In genomic region chr6:5205877-5206840, GRCh38 we compare ENCODE assay signal across 1 cellular context.
A peak's percentile ranks its signal among the peaks of the same experiment; 100 is the strongest.
TF ChIP-seq lines count a peak whose summit lies in the region.

No MANE protein-coding gene starts in this region.

TF ChIP-seq in HepG2, 621 proteins besides CTCF, POLR2A, EP300 and RAD21 (continued from another document and continues in another):
- TF ChIP-seq, protein P1, sequence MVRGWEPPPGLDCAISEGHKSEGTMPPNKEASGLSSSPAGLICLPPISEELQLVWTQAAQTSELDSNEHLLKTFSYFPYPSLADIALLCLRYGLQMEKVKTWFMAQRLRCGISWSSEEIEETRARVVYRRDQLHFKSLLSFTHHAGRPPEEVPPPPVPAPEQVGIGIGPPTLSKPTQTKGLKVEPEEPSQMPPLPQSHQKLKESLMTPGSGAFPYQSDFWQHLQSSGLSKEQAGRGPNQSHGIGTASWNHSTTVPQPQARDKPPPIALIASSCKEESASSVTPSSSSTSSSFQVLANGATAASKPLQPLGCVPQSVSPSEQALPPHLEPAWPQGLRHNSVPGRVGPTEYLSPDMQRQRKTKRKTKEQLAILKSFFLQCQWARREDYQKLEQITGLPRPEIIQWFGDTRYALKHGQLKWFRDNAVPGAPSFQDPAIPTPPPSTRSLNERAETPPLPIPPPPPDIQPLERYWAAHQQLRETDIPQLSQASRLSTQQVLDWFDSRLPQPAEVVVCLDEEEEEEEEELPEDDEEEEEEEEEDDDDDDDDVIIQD (CRISPR knock-in tag; IDR thresholded peaks at IDR 0.05; ENCODE audit: low read depth) = peak; percentile 90
- TF ChIP-seq MTF1 (CRISPR knock-in tag; IDR thresholded peaks at IDR 0.05) = no peak
- TF ChIP-seq, protein P2, sequence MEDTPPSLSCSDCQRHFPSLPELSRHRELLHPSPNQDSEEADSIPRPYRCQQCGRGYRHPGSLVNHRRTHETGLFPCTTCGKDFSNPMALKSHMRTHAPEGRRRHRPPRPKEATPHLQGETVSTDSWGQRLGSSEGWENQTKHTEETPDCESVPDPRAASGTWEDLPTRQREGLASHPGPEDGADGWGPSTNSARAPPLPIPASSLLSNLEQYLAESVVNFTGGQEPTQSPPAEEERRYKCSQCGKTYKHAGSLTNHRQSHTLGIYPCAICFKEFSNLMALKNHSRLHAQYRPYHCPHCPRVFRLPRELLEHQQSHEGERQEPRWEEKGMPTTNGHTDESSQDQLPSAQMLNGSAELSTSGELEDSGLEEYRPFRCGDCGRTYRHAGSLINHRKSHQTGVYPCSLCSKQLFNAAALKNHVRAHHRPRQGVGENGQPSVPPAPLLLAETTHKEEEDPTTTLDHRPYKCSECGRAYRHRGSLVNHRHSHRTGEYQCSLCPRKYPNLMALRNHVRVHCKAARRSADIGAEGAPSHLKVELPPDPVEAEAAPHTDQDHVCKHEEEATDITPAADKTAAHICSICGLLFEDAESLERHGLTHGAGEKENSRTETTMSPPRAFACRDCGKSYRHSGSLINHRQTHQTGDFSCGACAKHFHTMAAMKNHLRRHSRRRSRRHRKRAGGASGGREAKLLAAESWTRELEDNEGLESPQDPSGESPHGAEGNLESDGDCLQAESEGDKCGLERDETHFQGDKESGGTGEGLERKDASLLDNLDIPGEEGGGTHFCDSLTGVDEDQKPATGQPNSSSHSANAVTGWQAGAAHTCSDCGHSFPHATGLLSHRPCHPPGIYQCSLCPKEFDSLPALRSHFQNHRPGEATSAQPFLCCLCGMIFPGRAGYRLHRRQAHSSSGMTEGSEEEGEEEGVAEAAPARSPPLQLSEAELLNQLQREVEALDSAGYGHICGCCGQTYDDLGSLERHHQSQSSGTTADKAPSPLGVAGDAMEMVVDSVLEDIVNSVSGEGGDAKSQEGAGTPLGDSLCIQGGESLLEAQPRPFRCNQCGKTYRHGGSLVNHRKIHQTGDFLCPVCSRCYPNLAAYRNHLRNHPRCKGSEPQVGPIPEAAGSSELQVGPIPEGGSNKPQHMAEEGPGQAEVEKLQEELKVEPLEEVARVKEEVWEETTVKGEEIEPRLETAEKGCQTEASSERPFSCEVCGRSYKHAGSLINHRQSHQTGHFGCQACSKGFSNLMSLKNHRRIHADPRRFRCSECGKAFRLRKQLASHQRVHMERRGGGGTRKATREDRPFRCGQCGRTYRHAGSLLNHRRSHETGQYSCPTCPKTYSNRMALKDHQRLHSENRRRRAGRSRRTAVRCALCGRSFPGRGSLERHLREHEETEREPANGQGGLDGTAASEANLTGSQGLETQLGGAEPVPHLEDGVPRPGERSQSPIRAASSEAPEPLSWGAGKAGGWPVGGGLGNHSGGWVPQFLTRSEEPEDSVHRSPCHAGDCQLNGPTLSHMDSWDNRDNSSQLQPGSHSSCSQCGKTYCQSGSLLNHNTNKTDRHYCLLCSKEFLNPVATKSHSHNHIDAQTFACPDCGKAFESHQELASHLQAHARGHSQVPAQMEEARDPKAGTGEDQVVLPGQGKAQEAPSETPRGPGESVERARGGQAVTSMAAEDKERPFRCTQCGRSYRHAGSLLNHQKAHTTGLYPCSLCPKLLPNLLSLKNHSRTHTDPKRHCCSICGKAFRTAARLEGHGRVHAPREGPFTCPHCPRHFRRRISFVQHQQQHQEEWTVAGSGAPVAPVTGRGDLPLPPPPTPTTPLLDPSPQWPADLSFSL (CRISPR knock-in tag; IDR thresholded peaks at IDR 0.05) = no peak
- TF ChIP-seq ZNF234 (CRISPR knock-in tag; conservative IDR thresholded peaks at IDR 0.05) = no peak
- TF ChIP-seq, protein P3, sequence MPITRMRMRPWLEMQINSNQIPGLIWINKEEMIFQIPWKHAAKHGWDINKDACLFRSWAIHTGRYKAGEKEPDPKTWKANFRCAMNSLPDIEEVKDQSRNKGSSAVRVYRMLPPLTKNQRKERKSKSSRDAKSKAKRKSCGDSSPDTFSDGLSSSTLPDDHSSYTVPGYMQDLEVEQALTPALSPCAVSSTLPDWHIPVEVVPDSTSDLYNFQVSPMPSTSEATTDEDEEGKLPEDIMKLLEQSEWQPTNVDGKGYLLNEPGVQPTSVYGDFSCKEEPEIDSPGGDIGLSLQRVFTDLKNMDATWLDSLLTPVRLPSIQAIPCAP (CRISPR knock-in tag; IDR thresholded peaks at IDR 0.05; ENCODE audit: low read depth) = no peak
- TF ChIP-seq TRIM24 (CRISPR knock-in tag; IDR thresholded peaks at IDR 0.05) = no peak
- TF ChIP-seq PRDM10 (CRISPR knock-in tag; IDR thresholded peaks at IDR 0.05; ENCODE audit: low read depth) = no peak
- peak; percentile 61; the same call in 1 of the 2 replicates for TF ChIP-seq CBX5 (CRISPR knock-in tag; IDR thresholded peaks at IDR 0.05; ENCODE audit: borderline replicate concordance)
- TF ChIP-seq ETV6 (CRISPR knock-in tag; conservative IDR thresholded peaks at IDR 0.05) = no peak
- TF ChIP-seq, protein P4, sequence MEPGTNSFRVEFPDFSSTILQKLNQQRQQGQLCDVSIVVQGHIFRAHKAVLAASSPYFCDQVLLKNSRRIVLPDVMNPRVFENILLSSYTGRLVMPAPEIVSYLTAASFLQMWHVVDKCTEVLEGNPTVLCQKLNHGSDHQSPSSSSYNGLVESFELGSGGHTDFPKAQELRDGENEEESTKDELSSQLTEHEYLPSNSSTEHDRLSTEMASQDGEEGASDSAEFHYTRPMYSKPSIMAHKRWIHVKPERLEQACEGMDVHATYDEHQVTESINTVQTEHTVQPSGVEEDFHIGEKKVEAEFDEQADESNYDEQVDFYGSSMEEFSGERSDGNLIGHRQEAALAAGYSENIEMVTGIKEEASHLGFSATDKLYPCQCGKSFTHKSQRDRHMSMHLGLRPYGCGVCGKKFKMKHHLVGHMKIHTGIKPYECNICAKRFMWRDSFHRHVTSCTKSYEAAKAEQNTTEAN (CRISPR knock-in tag; conservative IDR thresholded peaks at IDR 0.05) = peak; percentile 98
- no peak for TF ChIP-seq SMARCE1 (IDR thresholded peaks at IDR 0.05; ENCODE audit: borderline replicate concordance)
- TF ChIP-seq ZBTB38 (CRISPR knock-in tag; IDR thresholded peaks at IDR 0.05) = no peak; the same call in 1 of the 2 replicates
- no peak for TF ChIP-seq HMGA1 (CRISPR knock-in tag; conservative IDR thresholded peaks at IDR 0.05)
- peak; percentile 90 for TF ChIP-seq KLF11 (CRISPR knock-in tag; IDR thresholded peaks at IDR 0.05)
- peak; percentile 93 for TF ChIP-seq MED1 (CRISPR knock-in tag; IDR thresholded peaks at IDR 0.05)
- TF ChIP-seq ATF7 (IDR thresholded peaks at IDR 0.05) = peak; percentile 90
- peak; percentile 100 for TF ChIP-seq ATF7 (CRISPR knock-in tag; IDR thresholded peaks at IDR 0.05)
- no peak for TF ChIP-seq DR1 (CRISPR knock-in tag; IDR thresholded peaks at IDR 0.05)
- no peak; the same call in 1 of the 2 replicates for TF ChIP-seq ZBTB25 (CRISPR knock-in tag; IDR thresholded peaks at IDR 0.05)
- TF ChIP-seq TAF1 (CRISPR knock-in tag; IDR thresholded peaks at IDR 0.05) = no peak
- no peak for TF ChIP-seq RFX1 (IDR thresholded peaks at IDR 0.05)
- TF ChIP-seq EEA1 (CRISPR knock-in tag; IDR thresholded peaks at IDR 0.05; ENCODE audit: borderline replicate concordance) = no peak
- peak; percentile 89 for TF ChIP-seq ZNF644 (CRISPR knock-in tag; IDR thresholded peaks at IDR 0.05; ENCODE audit: low read depth)
- no peak for TF ChIP-seq NBN (conservative IDR thresholded peaks at IDR 0.05)
- TF ChIP-seq HNRNPL (IDR thresholded peaks at IDR 0.05; ENCODE audit: low read depth, low read length) = no peak
- TF ChIP-seq SRSF4 (IDR thresholded peaks at IDR 0.05; ENCODE audit: low read depth, low read length, poor library complexity, severe bottlenecking) = no peak
- peak; percentile 67 for TF ChIP-seq TEAD3 (CRISPR knock-in tag; optimal IDR thresholded peaks at IDR 0.05; ENCODE audit: borderline replicate concordance)
- peak; percentile 88 for TF ChIP-seq NR2F6 (IDR thresholded peaks at IDR 0.05)
- TF ChIP-seq NR2F6 (CRISPR knock-in tag; IDR thresholded peaks at IDR 0.05) = peak; percentile 91
- TF ChIP-seq ZNF773 (CRISPR knock-in tag; IDR thresholded peaks at IDR 0.05; ENCODE audit: borderline replicate concordance) = no peak
- TF ChIP-seq ZBTB3 (CRISPR knock-in tag; IDR thresholded peaks at IDR 0.05; ENCODE audit: borderline replicate concordance, low read depth) = no peak
- TF ChIP-seq ZNF121 (CRISPR knock-in tag; IDR thresholded peaks at IDR 0.05) = no peak; the same call in 1 of the 2 replicates
- TF ChIP-seq THYN1 (CRISPR knock-in tag; IDR thresholded peaks at IDR 0.05; ENCODE audit: borderline replicate concordance, low read depth) = no peak
- TF ChIP-seq TOPORS (CRISPR knock-in tag; IDR thresholded peaks at IDR 0.05) = no peak
- TF ChIP-seq SRF (IDR thresholded peaks at IDR 0.05; ENCODE audit: low read depth, low read length) = peak; percentile 54; the same call in 1 of the 2 replicates
- no peak for TF ChIP-seq WIZ (CRISPR knock-in tag; IDR thresholded peaks at IDR 0.05)
- no peak for TF ChIP-seq ZSCAN12 (CRISPR knock-in tag; IDR thresholded peaks at IDR 0.05)
- no peak for TF ChIP-seq KLF9 (CRISPR knock-in tag; IDR thresholded peaks at IDR 0.05; ENCODE audit: low read depth)
- no peak for TF ChIP-seq CHD2 (IDR thresholded peaks at IDR 0.05; ENCODE audit: low read depth, low read length)
- TF ChIP-seq, protein P5, sequence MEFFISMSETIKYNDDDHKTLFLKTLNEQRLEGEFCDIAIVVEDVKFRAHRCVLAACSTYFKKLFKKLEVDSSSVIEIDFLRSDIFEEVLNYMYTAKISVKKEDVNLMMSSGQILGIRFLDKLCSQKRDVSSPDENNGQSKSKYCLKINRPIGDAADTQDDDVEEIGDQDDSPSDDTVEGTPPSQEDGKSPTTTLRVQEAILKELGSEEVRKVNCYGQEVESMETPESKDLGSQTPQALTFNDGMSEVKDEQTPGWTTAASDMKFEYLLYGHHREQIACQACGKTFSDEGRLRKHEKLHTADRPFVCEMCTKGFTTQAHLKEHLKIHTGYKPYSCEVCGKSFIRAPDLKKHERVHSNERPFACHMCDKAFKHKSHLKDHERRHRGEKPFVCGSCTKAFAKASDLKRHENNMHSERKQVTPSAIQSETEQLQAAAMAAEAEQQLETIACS (CRISPR knock-in tag; IDR thresholded peaks at IDR 0.05) = no peak
- peak; percentile 87; the same call in 1 of the 2 replicates for TF ChIP-seq ZNF280D (CRISPR knock-in tag; IDR thresholded peaks at IDR 0.05)
- peak; percentile 49; the same call in 1 of the 2 replicates for TF ChIP-seq SP5 (CRISPR knock-in tag; IDR thresholded peaks at IDR 0.05; ENCODE audit: borderline replicate concordance, low read depth)
- peak; percentile 93 for TF ChIP-seq TARDBP (CRISPR knock-in tag; IDR thresholded peaks at IDR 0.05)
- TF ChIP-seq CBX2 (IDR thresholded peaks at IDR 0.05; ENCODE audit: low read depth, low read length) = no peak
- TF ChIP-seq CBX2 (CRISPR knock-in tag; IDR thresholded peaks at IDR 0.05; ENCODE audit: low read depth) = no peak
- peak; percentile 66; the same call in 1 of the 2 replicates for TF ChIP-seq ZBTB21 (CRISPR knock-in tag; IDR thresholded peaks at IDR 0.05)
- no peak for TF ChIP-seq KDM5A (IDR thresholded peaks at IDR 0.05; ENCODE audit: borderline replicate concordance, low read length)
- 0 out of 2 replicates have a peak, but pooled peaks have one; percentile 36 for TF ChIP-seq ZNF205 (CRISPR knock-in tag; IDR thresholded peaks at IDR 0.05)
- peak; percentile 90 for TF ChIP-seq MIXL1 (CRISPR knock-in tag; IDR thresholded peaks at IDR 0.05)
- TF ChIP-seq KLF13 (CRISPR knock-in tag; IDR thresholded peaks at IDR 0.05) = no peak
- TF ChIP-seq AKAP8 (CRISPR knock-in tag; IDR thresholded peaks at IDR 0.05) = no peak
